Comparison of ENCODE assay signal across 15 cellular contexts in the genomic region with DNA sequence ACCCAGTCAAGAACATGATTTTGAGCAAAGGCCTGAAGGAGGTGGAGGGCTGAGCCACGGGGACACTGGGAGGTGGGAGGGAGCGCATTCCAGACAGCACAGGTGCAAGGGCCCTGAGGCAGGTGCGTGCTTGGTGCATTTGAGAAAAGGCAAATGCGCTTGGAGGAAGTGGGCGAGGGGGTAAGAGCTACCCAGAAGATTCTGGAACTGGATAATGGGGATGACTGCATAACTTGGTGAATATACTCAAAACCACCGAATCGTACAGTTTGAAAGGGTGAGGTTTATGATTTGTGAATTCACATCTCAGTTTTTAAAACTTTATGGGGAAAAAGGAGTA. TPM values are rescaled to one million over a fixed set of nuclear protein-coding genes. Genes with fewer than 3 reads are reported as not detected.
A peak's percentile ranks its signal among the peaks of the same experiment; 100 is the strongest.
DNase-seq lines count a peak whose midpoint lies in the region; ATAC-seq and TF ChIP-seq lines count a peak whose summit lies in the region.
"Had no signal": no experiment of that assay in that cellular context is flagged by ENCODE, and none has a peak within 500 bp of the region (broad histone marks: within the 10 kb centered on the region; RNA-seq: fewer than 3 reads in every experiment).

No MANE protein-coding gene starts in this region.

- WGBS in lower leg skin, 2 donors = 58 to 63% methylated on average over 7 of the region's 7 CpGs

- intact Hi-C loops in CD14-positive monocyte (cut with micrococcal nuclease) (no loop called here), lower leg skin (cut with DNase I; ENCODE audit: low total_unique reads) (no loop called here)

- H3K4me3 ChIP-seq in lower leg skin (ENCODE audit: low read depth, poor library complexity, severe bottlenecking) = no peak overlapping the region
- H3K4me3 ChIP-seq: adrenal gland, right atrium auricular region had no signal

- H3K27ac Mint-ChIP-seq in CD14-positive monocyte (peak overlapping the region in 5 of 7 donors; percentile 9 to 78 (median 38)), naive B cell (peak overlapping the region; percentile 73 to 97 (median 92))
- H3K27ac Mint-ChIP-seq in activated CD8-positive, alpha-beta T cell treated with anti-CD3 and anti-CD28 coated beads, Interleukin-2, amount 10 ng/mL, durations not matched to agents 7 days and 5 days = peak overlapping the region; percentile 92

- DNase-seq in CD14-positive monocyte (ENCODE audit: low spot score) (no peak), ELF-1 (ENCODE audit: low read depth, low spot score) (peak; percentile 57), naive B cell (no peak), lower leg skin (ENCODE audit: low spot score in 2 of 2) (no peak), GDM1 (lab: John Stamatoyannopoulos, UW) (no peak)
- no peak for DNase-seq in activated CD8-positive, alpha-beta T cell treated with anti-CD3 and anti-CD28 coated beads, Interleukin-2, amount 10 ng/mL, durations not matched to agents 7 days and 5 days
- no peak for DNase-seq in stimulated activated CD4-positive, alpha-beta T cell treated with anti-CD3 and anti-CD28 coated beads, Interleukin-2, amount 100 ng/mL, for 48 hours
- DNase-seq: caudate nucleus, foreskin fibroblast, NCI-H2081 treated with DMSO at 0.1 percent for 48 hours, NCI-H524 treated with DMSO at 0.1 percent for 48 hours, OCI-M1 had no signal

- H3K9me3 Mint-ChIP-seq in CD14-positive monocyte (no peaks in the 10 kb centered on the region), naive B cell (no peaks in the 10 kb centered on the region)
- no peaks in the 10 kb centered on the region for H3K9me3 Mint-ChIP-seq in activated CD8-positive, alpha-beta T cell treated with anti-CD3 and anti-CD28 coated beads, Interleukin-2, amount 10 ng/mL, durations not matched to agents 7 days and 5 days (ENCODE audit: insufficient read depth)

- no peak for TF ChIP-seq CTCF in CD14-positive monocyte (IDR thresholded peaks at IDR 0.05)
- no peak for TF ChIP-seq CTCF in lower leg skin (IDR thresholded peaks at IDR 0.05)

- no peaks in the 10 kb centered on the region for H3K27me3 Mint-ChIP-seq in CD14-positive monocyte (ENCODE audit: low read depth in 3 of 3)
- no peaks in the 10 kb centered on the region for H3K27me3 Mint-ChIP-seq in activated CD8-positive, alpha-beta T cell treated with anti-CD3 and anti-CD28 coated beads, Interleukin-2, amount 10 ng/mL, durations not matched to agents 7 days and 5 days (ENCODE audit: low read depth)
- H3K27me3 Mint-ChIP-seq in naive B cell = no peaks in the 10 kb centered on the region

- H3K4me3 Mint-ChIP-seq in CD14-positive monocyte = no peak overlapping the region
- peak overlapping the region; percentile 91 for H3K4me3 Mint-ChIP-seq in activated CD8-positive, alpha-beta T cell treated with anti-CD3 and anti-CD28 coated beads, Interleukin-2, amount 10 ng/mL, durations not matched to agents 7 days and 5 days
- peak overlapping the region; percentile 71 to 97 (median 90) for H3K4me3 Mint-ChIP-seq in naive B cell

- POLR2A ChIA-PET in activated CD8-positive, alpha-beta T cell treated with anti-CD3 and anti-CD28 coated beads, Interleukin-2, amount 10 ng/mL, durations not matched to agents 7 days and 5 days (lab: Charles Lee) = interaction anchor here (0.7 to 1.9 kb wide), 10 partner anchors 9 to 1298 kb away, joined by 3 to 6 read pairs (median 3); a partner anchor contains a TSS

- no peak for TF ChIP-seq POLR2A in lower leg skin (IDR thresholded peaks at IDR 0.05)

- no peak for ATAC-seq in activated CD8-positive, alpha-beta T cell treated with anti-CD3 and anti-CD28 coated beads, Interleukin-2, amount 10 ng/mL, durations not matched to agents 7 days and 5 days
- ATAC-seq in naive B cell (ENCODE audit: low read depth in 2 of 2) (no peak), HG03565 (IDR thresholded peaks at IDR 0.05; ENCODE audit: unreplicated experiment) (no peak)

- peaks cover 78% of the 10 kb centered on the region for H3K4me1 Mint-ChIP-seq in CD14-positive monocyte
- no peaks in the 10 kb centered on the region for H3K4me1 Mint-ChIP-seq in activated CD8-positive, alpha-beta T cell treated with anti-CD3 and anti-CD28 coated beads, Interleukin-2, amount 10 ng/mL, durations not matched to agents 7 days and 5 days (ENCODE audit: low read depth)
- H3K4me1 Mint-ChIP-seq in naive B cell = peaks cover 0 to 67% (median 65%) of the 10 kb centered on the region in 3 donors

- CTCF ChIA-PET in activated CD8-positive, alpha-beta T cell treated with anti-CD3 and anti-CD28 coated beads, Interleukin-2, amount 10 ng/mL, durations not matched to agents 7 days and 5 days (lab: Charles Lee) = interaction anchor here (1.1 to 1.8 kb wide), 6 partner anchors 10 to 161 kb away, joined by 3 to 5 read pairs (median 4); a partner anchor contains a TSS

- H3K36me3 Mint-ChIP-seq in CD14-positive monocyte = peaks cover 50 to 68% of the 10 kb centered on the region in 2 donors
- peaks cover 75% of the 10 kb centered on the region for H3K36me3 Mint-ChIP-seq in activated CD8-positive, alpha-beta T cell treated with anti-CD3 and anti-CD28 coated beads, Interleukin-2, amount 10 ng/mL, durations not matched to agents 7 days and 5 days (ENCODE audit: low read depth)
- no peaks in the 10 kb centered on the region for H3K36me3 Mint-ChIP-seq in naive B cell

RNA-seq across cellular contexts. Expression of a gene that starts 9.8 kb away (rescaled TPM):
- polyA plus RNA-seq in CD14-positive monocyte (10 to 100 TPM; 24.3 to 27.5 TPM), naive B cell (ENCODE audit: low read depth in 6 of 6) (10 to 100 TPM; 13.3 to 37.5 (median 17.1) TPM)
- 100 to 1,000 TPM; 146 to 152 TPM for total RNA-seq in activated CD8-positive, alpha-beta T cell treated with anti-CD3 and anti-CD28 coated beads, Interleukin-2, amount 10 ng/mL, durations not matched to agents 7 days and 5 days
- 10 to 100 TPM in 1 of 4 donors, 1 to 10 TPM in 3; 5.4 to 18.6 (median 7.9) TPM for total RNA-seq in lower leg skin

Comparison
In these comparisons a context has a peak if more than half of its experiments do, and no peak if none do; other contexts are left out.
1. H3K27ac Mint-ChIP-seq: peak in every context shown above with its lines; median percentile 92 in activated CD8-positive, alpha-beta T cell treated with anti-CD3 and anti-CD28 coated beads, Interleukin-2, amount 10 ng/mL, durations not matched to agents 7 days and 5 days; 92 in naive B cell; 38 in CD14-positive monocyte.
2. H3K4me3 Mint-ChIP-seq: peak in activated CD8-positive, alpha-beta T cell treated with anti-CD3 and anti-CD28 coated beads, Interleukin-2, amount 10 ng/mL, durations not matched to agents 7 days and 5 days (single experiment) and naive B cell (8 of 8); none in CD14-positive monocyte (0 of 2).
3. RNA of a gene that starts 9.8 kb away (total RNA-seq): 146 to 152 TPM in activated CD8-positive, alpha-beta T cell treated with anti-CD3 and anti-CD28 coated beads, Interleukin-2, amount 10 ng/mL, durations not matched to agents 7 days and 5 days; 5.4 to 18.6 TPM in lower leg skin; every median in the first group is over 4 times any median in the second.